In genomic region chr16:20838250-20838649, GRCh38 we compare ENCODE assay signal across 1 cellular context.
A peak's percentile ranks its signal among the peaks of the same experiment; 100 is the strongest.
TF ChIP-seq lines count a peak whose summit lies in the region.

No MANE protein-coding gene starts in this region.

TF ChIP-seq in GM12878, 131 proteins besides CTCF, POLR2A, EP300 and RAD21:
- TF ChIP-seq IRF4 (IDR thresholded peaks at IDR 0.05; ENCODE audit: low read depth, low read length) = peak; percentile 64; the same call in 1 of the 2 replicates
- TF ChIP-seq POU2F2 (IDR thresholded peaks at IDR 0.05; ENCODE audit: borderline replicate concordance, low read depth, low read length) = peak; percentile 64; the same call in 1 of the 3 replicates
- no peak for TF ChIP-seq MLLT1 (IDR thresholded peaks at IDR 0.05)
- peak; percentile 90 for TF ChIP-seq SPI1 (IDR thresholded peaks at IDR 0.05; ENCODE audit: borderline replicate concordance, insufficient read depth, low read depth, low read length)
- no peak for TF ChIP-seq LARP7 (IDR thresholded peaks at IDR 0.05)
- no peak for TF ChIP-seq ZNF622 (IDR thresholded peaks at IDR 0.05)
- TF ChIP-seq STAT1 (conservative IDR thresholded peaks at IDR 0.05) = no peak
- no peak for TF ChIP-seq BCL11A (IDR thresholded peaks at IDR 0.05; ENCODE audit: low read depth, low read length)
TF ChIP-seq in GM12878: peak in this region for 3.
